7 cellular contexts compared by ENCODE assay signal in the genomic region with DNA sequence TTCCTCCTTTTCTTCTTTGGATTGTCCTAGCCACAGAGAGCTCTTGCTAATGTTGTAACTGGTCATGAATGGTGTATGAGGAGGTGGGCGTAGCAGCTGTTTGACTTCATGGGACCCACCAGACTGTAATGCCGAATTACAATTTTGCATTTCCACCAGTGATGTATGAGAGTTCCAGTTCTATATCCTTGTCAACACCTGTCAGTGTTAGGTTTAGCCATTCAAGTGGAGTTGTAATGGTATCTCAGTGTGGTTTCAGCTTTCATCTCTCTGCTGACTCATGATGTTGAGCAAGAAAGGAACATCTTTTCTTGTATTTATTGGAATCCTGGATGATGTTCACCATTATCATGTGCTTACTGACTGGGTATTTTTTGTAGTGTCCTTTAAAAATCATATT. TPM values are rescaled to one million over a fixed set of nuclear protein-coding genes. Genes with fewer than 3 reads are reported as not detected.
DNase-seq lines count a peak whose midpoint lies in the region; ATAC-seq, FAIRE-seq and TF ChIP-seq lines count a peak whose summit lies in the region.

No MANE protein-coding gene starts in this region.

- H4K8ac ChIP-seq in trophoblast cell (ENCODE audit: low read depth, low read length): no peak overlapping the region

- no peak overlapping the region for H3K18ac ChIP-seq in trophoblast cell (ENCODE audit: low read length)

- H3K36me3 ChIP-seq in Loucy (ENCODE audit: insufficient read depth, low read length) (no peaks in the 10 kb centered on the region), GM12878 (ENCODE audit: control insufficient read depth in 2 of 2, insufficient read depth in 2 of 2, low read length in 1 of 2) (no peaks in the 10 kb centered on the region), trophoblast cell (ENCODE audit: control insufficient read depth in 1 of 2, insufficient read depth in 2 of 2, low read length in 2 of 2) (peaks cover 0 to 7% of the 10 kb centered on the region in 2 experiments)

- intact Hi-C loops in GM12878 (cut with micrococcal nuclease; ENCODE audit: unreplicated experiment): loop anchor here (5.0 to 10.0 kb wide), 2 partner anchors 187 to 929 kb away; a partner anchor contains a TSS

- H3F3A ChIP-seq in Loucy (ENCODE audit: low read depth): no peaks in the 10 kb centered on the region

- 48% methylated on average over 2 of the region's 2 CpGs for WGBS in GM12878 (ENCODE audit: insufficient coverage, insufficient replicate concordance, low lambda C conversion rate, missing lambda C conversion rate)
- WGBS in trophoblast cell (ENCODE audit: extremely low coverage, insufficient coverage, insufficient read length): no CpG with 5 or more reads among the region's 2 CpGs

- no peak for TF ChIP-seq POLR2A in GM12878 (IDR thresholded peaks at IDR 0.05; ENCODE audit: low read depth, low read length)

- H3K27me3 ChIP-seq in Loucy (ENCODE audit: insufficient read depth, low read length, poor library complexity, severe bottlenecking): no peaks in the 10 kb centered on the region
- H3K27me3 ChIP-seq in GM12878 (replicated peaks in 1 of 2; ENCODE audit: control insufficient read depth in 2 of 2, insufficient read depth in 2 of 2, low read length in 1 of 2): no peaks in the 10 kb centered on the region
- no peaks in the 10 kb centered on the region for H3K27me3 ChIP-seq in trophoblast cell (ENCODE audit: insufficient read depth, low read length)

- no peak overlapping the region for H4K91ac ChIP-seq in trophoblast cell (ENCODE audit: low read depth, low read length)

- H3K4me1 ChIP-seq in Loucy (ENCODE audit: insufficient read depth, low read length, poor library complexity, severe bottlenecking) (peaks cover 48% of the 10 kb centered on the region), GM12878 (ENCODE audit: control insufficient read depth, insufficient read depth, low read length) (peaks cover 27% of the 10 kb centered on the region), trophoblast cell (ENCODE audit: control insufficient read depth in 1 of 2, insufficient read depth in 2 of 2, low read length in 2 of 2) (peaks cover 15 to 27% of the 10 kb centered on the region in 2 experiments)

- H3K9ac ChIP-seq in Loucy (ENCODE audit: low read depth, low read length, poor library complexity, severe bottlenecking) (no peak overlapping the region), GM12878 (ENCODE audit: control insufficient read depth, insufficient read depth, low read length) (no peak overlapping the region), trophoblast cell (ENCODE audit: low read length) (no peak overlapping the region)

- TF ChIP-seq RAD21 in GM12878 (IDR thresholded peaks at IDR 0.05; ENCODE audit: insufficient read depth, low read depth, low read length): no peak

- H3K4ac ChIP-seq in trophoblast cell (ENCODE audit: low read depth, low read length): peak overlapping the region; percentile 56

- H2AK5ac ChIP-seq in trophoblast cell (ENCODE audit: low read length): no peak overlapping the region

- peaks cover 6% of the 10 kb centered on the region for H3K79me1 ChIP-seq in trophoblast cell (ENCODE audit: low read length)

- H3K4me3 ChIP-seq in Loucy (ENCODE audit: low read length, poor library complexity, severe bottlenecking) (no peak overlapping the region), GM12878 (no peak overlapping the region; the same call in none of the 2 replicates), trophoblast cell (ENCODE audit: low read depth, low read length) (no peak overlapping the region)

- FAIRE-seq in GM12878 (lab: Jason Lieb, UNC): peak; percentile 75

- H3K79me2 ChIP-seq in Loucy (ENCODE audit: insufficient read depth, low read length) (peaks cover 86% of the 10 kb centered on the region), GM12878 (ENCODE audit: control insufficient read depth, insufficient read depth, low read length) (peaks cover 97% of the 10 kb centered on the region), trophoblast cell (ENCODE audit: control insufficient read depth, insufficient read depth, low read length, poor library complexity) (peaks cover 33% of the 10 kb centered on the region)

- in situ Hi-C loops in GM12878 (cut with MboI): no loop called here

- POLR2A ChIA-PET in GM12878 (lab: Charles Lee): interaction anchor here (0.8 to 8.4 kb wide), 5 partner anchors 6 to 65 kb away, joined by 3 to 92 read pairs (median 7); no protein-coding TSS in a partner anchor

- SMC1A ChIA-PET in GM12878 (lab: Charles Lee; ENCODE audit: uncharacterized antibody, unreplicated experiment): interaction anchor here (0.6 to 15.0 kb wide), 12 partner anchors 7 to 1026 kb away, joined by 3 to 95 read pairs (median 4); no protein-coding TSS in a partner anchor

- TF ChIP-seq EP300 in GM12878 (IDR thresholded peaks at IDR 0.05; ENCODE audit: borderline replicate concordance in 1 of 2, control insufficient read depth in 1 of 2, low read depth in 2 of 2, low read length in 2 of 2): no peak

- H4K20me1 ChIP-seq in Loucy (ENCODE audit: insufficient read depth, low read length, poor library complexity, severe bottlenecking): peaks cover 60% of the 10 kb centered on the region
- H4K20me1 ChIP-seq in GM12878 (ENCODE audit: control insufficient read depth, insufficient read depth): no peaks in the 10 kb centered on the region

- peak overlapping the region; percentile 78 for H3K4me2 ChIP-seq in Loucy (ENCODE audit: low read depth, low read length, poor library complexity, severe bottlenecking)
- peak overlapping the region; percentile 50; the same call in 1 of the 2 replicates for H3K4me2 ChIP-seq in GM12878 (ENCODE audit: control insufficient read depth, insufficient read depth)
- no peak overlapping the region for H3K4me2 ChIP-seq in trophoblast cell (ENCODE audit: low read length)

- no peak for TF ChIP-seq CTCF in Loucy (conservative IDR thresholded peaks at IDR 0.05; ENCODE audit: low read length)
- TF ChIP-seq CTCF in GM12878 (IDR thresholded peaks at IDR 0.05 in 2 of 3, conservative IDR thresholded peaks at IDR 0.05 in 1 of 3; ENCODE audit: control insufficient read depth in 2 of 3, extremely low read depth in 1 of 3, insufficient read depth in 1 of 3, low read depth in 3 of 3, low read length in 3 of 3): no peak

- DNase-seq in GM12878 (ENCODE audit: low read depth, low spot score) (no peak), trophoblast cell (peak in 1 of 2 donors; percentile 59), GDM1 (lab: John Stamatoyannopoulos, UW) (no peak)
- no peak for DNase-seq in stimulated activated CD4-positive, alpha-beta T cell treated with anti-CD3 and anti-CD28 coated beads, Interleukin-2, amount 100 ng/mL, for 48 hours

- H3K9me3 ChIP-seq in Loucy (ENCODE audit: insufficient read depth, low read depth, low read length) (no peaks in the 10 kb centered on the region), GM12878 (replicated peaks; ENCODE audit: control insufficient read depth, insufficient read depth, low read length) (no peaks in the 10 kb centered on the region), trophoblast cell (ENCODE audit: insufficient read depth, low read depth, low read length) (no peaks in the 10 kb centered on the region)

- H2BK12ac ChIP-seq in trophoblast cell (ENCODE audit: low read length): no peak overlapping the region

- no TSS peak for BruUV-seq in GM12878 (replicated peaks; lab: Mats Ljungman, UMichigan)

- CTCF ChIA-PET in GM12878 (lab: Yijun Ruan, JAX): interaction anchor here (0.6 to 1.9 kb wide), 6 partner anchors 9 to 75 kb away, joined by 3 to 7 read pairs (median 4); no protein-coding TSS in a partner anchor

- ATAC-seq in GM18502 (IDR thresholded peaks at IDR 0.05; ENCODE audit: poor library complexity, unreplicated experiment) (peak; percentile 51), GM21737 (IDR thresholded peaks at IDR 0.05; ENCODE audit: unreplicated experiment) (peak; percentile 27), GM12878 (peak; percentile 45)

- no peaks in the 10 kb centered on the region for H3K9me2 ChIP-seq in Loucy (replicated peaks; ENCODE audit: low read depth, low read length)

- H2BK120ac ChIP-seq in trophoblast cell (ENCODE audit: insufficient read depth, low read length, poor library complexity): no peak overlapping the region

- no peak overlapping the region for H3K14ac ChIP-seq in trophoblast cell (ENCODE audit: low read length)

- RAD21 ChIA-PET in GM12878 (lab: Charles Lee; ENCODE audit: unreplicated experiment): interaction anchor here (1.0 to 2.6 kb wide), 6 partner anchors 9 to 253 kb away, joined by 3 to 14 read pairs (median 5); no protein-coding TSS in a partner anchor

- no peak overlapping the region for H4K12ac ChIP-seq in trophoblast cell (ENCODE audit: low read depth, low read length)

- no peak overlapping the region for H3K23ac ChIP-seq in trophoblast cell (ENCODE audit: low read length)

- H3K27ac ChIP-seq in GM12878 (ENCODE audit: control insufficient read depth, insufficient read depth) (peak overlapping the region; percentile 67; the same call in 1 of the 2 replicates), trophoblast cell (ENCODE audit: low read depth, low read length) (no peak overlapping the region)

- no peak overlapping the region for H2BK5ac ChIP-seq in trophoblast cell (ENCODE audit: low read depth, low read length, poor library complexity)

- H2AFZ ChIP-seq in Loucy (ENCODE audit: low read length) (no peak overlapping the region), GM12878 (ENCODE audit: control insufficient read depth, low read depth, low read length) (no peak overlapping the region), trophoblast cell (ENCODE audit: insufficient read depth, low read length, poor library complexity) (no peak overlapping the region)

TF ChIP-seq in GM12878, 131 proteins besides CTCF, POLR2A, EP300 and RAD21 (continues in another document):
- TF ChIP-seq RUNX3 (IDR thresholded peaks at IDR 0.05; ENCODE audit: low read length) (peak; percentile 57; the same call in 1 of the 2 replicates), IKZF1 (conservative IDR thresholded peaks at IDR 0.05) (peak; percentile 47; the same call in 1 of the 2 replicates)

RNA-seq across cellular contexts. Expression of a gene that starts 5.1 kb away (rescaled TPM):
- 139 and 144 TPM in 2 replicates for total RNA-seq in GM12878 (2013; cell fraction: nucleolus; rRNA removed)
- total RNA-seq in GM12878 (2014; rRNA removed): 20.7 and 21.9 TPM in 2 replicates
- total RNA-seq in GM12878 (2014; rRNA removed; fragmentation: Illumina TruSeq; extraction: Trizol): 15.2 and 16.2 TPM in 2 replicates
- 36.6 and 40.1 TPM in 2 replicates for total RNA-seq in GM12878 (2021)
- 15.5 TPM for polyA plus RNA-seq in GM12878 (2011; ENCODE audit: low read depth)
- polyA plus RNA-seq in GM12878 (2011; rRNA removed): 15.1 and 18.5 TPM in 2 replicates
- polyA plus RNA-seq in GM12878 (2011; cell fraction: cytosol; rRNA removed): 14.1 and 21.9 TPM in 2 replicates
- 69.3 and 71.8 TPM in 2 replicates for polyA plus RNA-seq in GM12878 (2011; cell fraction: nucleus; rRNA removed)
- polyA plus RNA-seq in GM12878 (2012): 20.5 and 26.8 TPM in 2 replicates
- polyA plus RNA-seq in GM12878 (2014; fragmentation: Illumina TruSeq; extraction: Trizol): 27.0 and 29.2 TPM in 2 replicates
- 1 to 10 TPM in 1 of 2 experiments, under 1 TPM in 1; 1.00 to 1.5 TPM for polyA plus RNA-seq in GM12878 (2014; fragmentation: Nextera tagmentation; extraction: Ambion mirVana)
- 17.3 and 20.1 TPM in 2 replicates for polyA plus RNA-seq in GM12878 (2014; rRNA removed)
- 1 to 10 TPM; 4.2 to 5.1 TPM for polyA plus RNA-seq in GM12878 (2016; fragmentation: Nextera tagmentation; extraction: Ambion mirVana)
- polyA minus RNA-seq in GM12878 (2011; rRNA and poly(A)+ RNA removed): 70.2 and 87.9 TPM in 2 replicates
- 23.8 and 44.1 TPM in 2 replicates for polyA minus RNA-seq in GM12878 (2011; cell fraction: cytosol; rRNA and poly(A)+ RNA removed)
- polyA minus RNA-seq in GM12878 (2011; cell fraction: nucleus; rRNA and poly(A)+ RNA removed): 111 and 165 TPM in 2 replicates
- 42.7 and 44.7 TPM in 2 replicates for polyA plus RNA-seq in trophoblast cell (2013)
